ENCODE assay signal across 23 cellular contexts in genomic region chr17:74339537-74340195, GRCh38. TPM values are rescaled to one million over a fixed set of nuclear protein-coding genes. Genes with fewer than 3 reads are reported as not detected.
DNase-seq lines count a peak whose midpoint lies in the region; ATAC-seq and TF ChIP-seq lines count a peak whose summit lies in the region.
"Had no signal": no experiment of that assay in that cellular context is flagged by ENCODE, and none has a peak within 500 bp of the region (broad histone marks: within the 10 kb centered on the region; RNA-seq: fewer than 3 reads in every experiment).

No MANE protein-coding gene starts in this region.

- no peaks in the 10 kb centered on the region for H3K9me3 Mint-ChIP-seq in Caco-2 (ENCODE audit: unreplicated experiment)
- H3K9me3 Mint-ChIP-seq in CD8-positive, alpha-beta T cell = no peaks in the 10 kb centered on the region
- H3K9me3 Mint-ChIP-seq: activated naive CD4-positive, alpha-beta T cell treated with anti-CD3 and anti-CD28 coated beads, Interleukin-2, amount 50 U/mL, for 24 hours had no signal

- H3K27me3 ChIP-seq in Caco-2 (replicated peaks; ENCODE audit: control insufficient read depth, insufficient read depth, low read length) = no peaks in the 10 kb centered on the region
- no peaks in the 10 kb centered on the region for H3K27me3 ChIP-seq in CD8-positive, alpha-beta T cell (ENCODE audit: insufficient read depth, low read length)
- H3K27me3 ChIP-seq: ascending aorta had no signal

- BruUV-seq in Caco-2 (replicated peaks; lab: Mats Ljungman, UMichigan) = no TSS peak
- BruUV-seq in OCI-LY7 (replicated peaks; lab: Mats Ljungman, UMichigan) = no TSS peak

- no peaks in the 10 kb centered on the region for H3K4me1 Mint-ChIP-seq in Caco-2 (ENCODE audit: low read depth, unreplicated experiment)
- H3K4me1 Mint-ChIP-seq in CD8-positive, alpha-beta T cell (ENCODE audit: low read depth) = no peaks in the 10 kb centered on the region
- H3K4me1 Mint-ChIP-seq: activated CD4-positive, alpha-beta T cell treated with anti-CD3 and anti-CD28 coated beads for 36 hours; activated naive CD4-positive, alpha-beta T cell treated with anti-CD3 and anti-CD28 coated beads, Interleukin-2, amount 50 U/mL, for 24 hours; CD4-positive, CD25-positive, alpha-beta regulatory T cell had no signal

- no peaks in the 10 kb centered on the region for H3K36me3 Mint-ChIP-seq in Caco-2 (ENCODE audit: insufficient read depth, unreplicated experiment)
- H3K36me3 Mint-ChIP-seq in CD8-positive, alpha-beta T cell = no peaks in the 10 kb centered on the region
- H3K36me3 Mint-ChIP-seq: activated naive CD4-positive, alpha-beta T cell treated with anti-CD3 and anti-CD28 coated beads, Interleukin-2, amount 50 U/mL, for 24 hours; CD4-positive, CD25-positive, alpha-beta regulatory T cell had no signal

- ATAC-seq in left colon (peak; percentile 31), HG02798 (IDR thresholded peaks at IDR 0.05; ENCODE audit: poor library complexity, unreplicated experiment) (no peak)
- ATAC-seq in CD8-positive, alpha-beta T cell = no peak
- ATAC-seq: activated CD4-positive, alpha-beta T cell treated with anti-CD3 and anti-CD28 coated beads for 36 hours; gastrocnemius medialis; right cardiac atrium; Right ventricle myocardium inferior had no signal

- H3K4me2 ChIP-seq in OCI-LY7 (ENCODE audit: low read length) = no peak overlapping the region

- H3K79me2 ChIP-seq in OCI-LY7 (ENCODE audit: insufficient read depth, low read depth, low read length) = no peaks in the 10 kb centered on the region

- H3K4me1 ChIP-seq in Caco-2 = no peaks in the 10 kb centered on the region
- no peaks in the 10 kb centered on the region for H3K4me1 ChIP-seq in CD8-positive, alpha-beta T cell (ENCODE audit: insufficient read depth, low read length)
- H3K4me1 ChIP-seq in OCI-LY7 (ENCODE audit: insufficient read depth, low read length, poor library complexity, severe bottlenecking) = no peaks in the 10 kb centered on the region
- H3K4me1 ChIP-seq: ascending aorta, gastrocnemius medialis had no signal

- DNase-seq in Caco-2 (no peak), NCI-H1436 (lab: John Stamatoyannopoulos, UW) (peak; percentile 94), NCI-H69 (lab: John Stamatoyannopoulos, UW) (peak; percentile 87), left colon (no peak), OCI-LY7 (ENCODE audit: low spot score) (no peak)
- DNase-seq in stimulated activated CD4-positive, alpha-beta T cell treated with anti-CD3 and anti-CD28 coated beads, Interleukin-15, amount 100 ng/mL, for 24 hours = no peak
- no peak for DNase-seq in CD8-positive, alpha-beta T cell
- DNase-seq: activated CD4-positive, alpha-beta T cell treated with anti-CD3 and anti-CD28 coated beads for 36 hours; CD4-positive, CD25-positive, alpha-beta regulatory T cell; erythroblast; gastrocnemius medialis; KBM-7; kidney; mammary epithelial cell; NCI-H446; right cardiac atrium had no signal

- no peak overlapping the region for H3K4me3 Mint-ChIP-seq in Caco-2 (ENCODE audit: unreplicated experiment)
- H3K4me3 Mint-ChIP-seq in CD8-positive, alpha-beta T cell = no peak overlapping the region
- H3K4me3 Mint-ChIP-seq: activated CD4-positive, alpha-beta T cell treated with anti-CD3 and anti-CD28 coated beads for 36 hours; activated naive CD4-positive, alpha-beta T cell treated with anti-CD3 and anti-CD28 coated beads, Interleukin-2, amount 50 U/mL, for 24 hours; CD4-positive, CD25-positive, alpha-beta regulatory T cell had no signal

- no peaks in the 10 kb centered on the region for H4K20me1 ChIP-seq in OCI-LY7 (ENCODE audit: insufficient read depth, low read length)

- intact Hi-C loops in Caco-2 (cut with micrococcal nuclease; ENCODE audit: unreplicated experiment) = no loop called here
- intact Hi-C loops in left colon (cut with DNase I, micrococcal nuclease) = no loop called here
- intact Hi-C loops in CD8-positive, alpha-beta T cell (cut with DNase I, micrococcal nuclease) = no loop called here
- intact Hi-C loops in OCI-LY7 (cut with micrococcal nuclease; ENCODE audit: unreplicated experiment) = no loop called here

- H3K36me3 ChIP-seq in Caco-2 (ENCODE audit: control insufficient read depth, insufficient read depth, low read length) (no peaks in the 10 kb centered on the region), OCI-LY7 (ENCODE audit: insufficient read depth, low read length) (no peaks in the 10 kb centered on the region)
- no peaks in the 10 kb centered on the region for H3K36me3 ChIP-seq in CD8-positive, alpha-beta T cell (ENCODE audit: insufficient read depth, low read length)
- H3K36me3 ChIP-seq: ascending aorta, gastrocnemius medialis had no signal

- no peak for TF ChIP-seq CTCF in Caco-2 (IDR thresholded peaks at IDR 0.05; ENCODE audit: insufficient read depth in 1 of 2, low read depth in 1 of 2, low read length in 1 of 2, severe bottlenecking in 1 of 2, unreplicated experiment in 1 of 2)
- no peak for TF ChIP-seq CTCF in CD8-positive, alpha-beta T cell (IDR thresholded peaks at IDR 0.05)
- no peak for TF ChIP-seq CTCF in OCI-LY7 (conservative IDR thresholded peaks at IDR 0.05; ENCODE audit: low read length)

- POLR2A ChIA-PET in Caco-2 (lab: Charles Lee) (no interaction called here), OCI-LY7 (lab: Charles Lee) (no interaction called here)
- POLR2A ChIA-PET in CD8-positive, alpha-beta T cell (lab: Charles Lee) = no interaction called here

- H3K27ac ChIP-seq in CD8-positive, alpha-beta T cell (ENCODE audit: low read depth, low read length) = no peak overlapping the region
- H3K27ac ChIP-seq in OCI-LY7 (ENCODE audit: low read depth, low read length, poor library complexity, severe bottlenecking) = no peak overlapping the region
- H3K27ac ChIP-seq: ascending aorta, gastrocnemius medialis had no signal

- H3K9me3 ChIP-seq in Caco-2 = no peaks in the 10 kb centered on the region
- H3K9me3 ChIP-seq in CD8-positive, alpha-beta T cell (ENCODE audit: low read length) = no peaks in the 10 kb centered on the region
- H3K9me3 ChIP-seq in OCI-LY7 (ENCODE audit: low read length) = no peaks in the 10 kb centered on the region
- H3K9me3 ChIP-seq: ascending aorta, gastrocnemius medialis had no signal

- CTCF ChIA-PET in Caco-2 (lab: Charles Lee) = no interaction called here
- CTCF ChIA-PET in CD8-positive, alpha-beta T cell (lab: Charles Lee) = no interaction called here
- CTCF ChIA-PET in OCI-LY7 (lab: Charles Lee; ENCODE audit: unreplicated experiment) = no interaction called here

- H3K4me3 ChIP-seq in Caco-2 (ENCODE audit: low read depth, low read length) = no peak overlapping the region
- no peak overlapping the region for H3K4me3 ChIP-seq in CD8-positive, alpha-beta T cell (ENCODE audit: low read depth, low read length)
- no peak overlapping the region for H3K4me3 ChIP-seq in OCI-LY7 (ENCODE audit: low read depth, low read length, poor library complexity, severe bottlenecking)
- H3K4me3 ChIP-seq: ascending aorta, gastrocnemius medialis had no signal

- H3K27ac Mint-ChIP-seq in Caco-2 (ENCODE audit: unreplicated experiment) = peak overlapping the region; percentile 26
- no peak overlapping the region for H3K27ac Mint-ChIP-seq in CD8-positive, alpha-beta T cell
- H3K27ac Mint-ChIP-seq: activated CD4-positive, alpha-beta T cell treated with anti-CD3 and anti-CD28 coated beads for 36 hours; activated naive CD4-positive, alpha-beta T cell treated with anti-CD3 and anti-CD28 coated beads, Interleukin-2, amount 50 U/mL, for 24 hours; CD4-positive, CD25-positive, alpha-beta regulatory T cell had no signal

- H3K27me3 Mint-ChIP-seq in Caco-2 (ENCODE audit: insufficient read depth, unreplicated experiment) = peaks cover 11% of the 10 kb centered on the region
- H3K27me3 Mint-ChIP-seq in CD8-positive, alpha-beta T cell (ENCODE audit: low read depth) = no peaks in the 10 kb centered on the region
- H3K27me3 Mint-ChIP-seq: activated CD4-positive, alpha-beta T cell treated with anti-CD3 and anti-CD28 coated beads for 36 hours; activated naive CD4-positive, alpha-beta T cell treated with anti-CD3 and anti-CD28 coated beads, Interleukin-2, amount 50 U/mL, for 24 hours had no signal

- H2AFZ ChIP-seq in OCI-LY7 (ENCODE audit: low read length) = no peak overlapping the region

- no peaks in the 10 kb centered on the region for H3K9me2 ChIP-seq in OCI-LY7 (ENCODE audit: insufficient read depth, low read length)

RNA-seq across cellular contexts. Expression of gene KIF19, which starts 13.6 kb away (rescaled TPM):
- total RNA-seq in Caco-2 (2022) = not detected in 2 replicates
- total RNA-seq in left colon = 1 to 10 TPM; 2.1 to 3.5 TPM
- under 1 TPM; 0.64 to 0.98 TPM for total RNA-seq in CD8-positive, alpha-beta T cell
- not detected in 2 replicates for total RNA-seq in OCI-LY7 (2014; rRNA removed; shearing (Covaris generic))
- not detected in 2 replicates for total RNA-seq in OCI-LY7 (2022)
- total RNA-seq: Daoy, H4, mammary epithelial cell, osteocyte had no signal

RNA-seq across cellular contexts. Expression of gene BTBD17, which starts 22.0 kb away (rescaled TPM):
- not detected in 2 replicates for total RNA-seq in Caco-2 (2022)
- under 1 TPM in 1 of 2 donors, not detected in 1; 0.24 TPM for total RNA-seq in left colon
- not detected for total RNA-seq in CD8-positive, alpha-beta T cell
- not detected in 2 replicates for total RNA-seq in OCI-LY7 (2014; rRNA removed; shearing (Covaris generic))
- total RNA-seq in OCI-LY7 (2022) = not detected in 2 replicates
- total RNA-seq: activated CD4-positive, alpha-beta T cell treated with anti-CD3 and anti-CD28 coated beads for 36 hours; ascending aorta; CD4-positive, CD25-positive, alpha-beta regulatory T cell; Daoy; gastrocnemius medialis; H4; kidney; mammary epithelial cell; osteocyte; right cardiac atrium; Right ventricle myocardium inferior had no signal

RNA-seq across cellular contexts. Expression of gene GPR142, which starts 27.6 kb away (rescaled TPM):
- total RNA-seq in Caco-2 (2022) (not detected in 2 replicates), left colon (under 1 TPM in 1 of 2 donors, not detected in 1; 0.31 TPM), OCI-LY7 (2022) (not detected in 2 replicates)
- total RNA-seq in CD8-positive, alpha-beta T cell = not detected
- total RNA-seq in OCI-LY7 (2014; rRNA removed; shearing (Covaris generic)) = not detected in 2 replicates
- total RNA-seq: activated CD4-positive, alpha-beta T cell treated with anti-CD3 and anti-CD28 coated beads for 36 hours; ascending aorta; CD4-positive, CD25-positive, alpha-beta regulatory T cell; Daoy; gastrocnemius medialis; H4; kidney; mammary epithelial cell; osteocyte; right cardiac atrium; Right ventricle myocardium inferior had no signal

Comparison
In these comparisons a context has a peak if more than half of its experiments do, and no peak if none do; other contexts are left out.
1. DNase-seq: peak in NCI-H1436 (single experiment) and NCI-H69 (single experiment); none in Caco-2 (0 of 2), left colon (0 of 2), stimulated activated CD4-positive, alpha-beta T cell treated with anti-CD3 and anti-CD28 coated beads, Interleukin-15, amount 100 ng/mL, for 24 hours (single experiment), CD8-positive, alpha-beta T cell (0 of 7) and OCI-LY7 (single experiment).